In the genomic region with DNA sequence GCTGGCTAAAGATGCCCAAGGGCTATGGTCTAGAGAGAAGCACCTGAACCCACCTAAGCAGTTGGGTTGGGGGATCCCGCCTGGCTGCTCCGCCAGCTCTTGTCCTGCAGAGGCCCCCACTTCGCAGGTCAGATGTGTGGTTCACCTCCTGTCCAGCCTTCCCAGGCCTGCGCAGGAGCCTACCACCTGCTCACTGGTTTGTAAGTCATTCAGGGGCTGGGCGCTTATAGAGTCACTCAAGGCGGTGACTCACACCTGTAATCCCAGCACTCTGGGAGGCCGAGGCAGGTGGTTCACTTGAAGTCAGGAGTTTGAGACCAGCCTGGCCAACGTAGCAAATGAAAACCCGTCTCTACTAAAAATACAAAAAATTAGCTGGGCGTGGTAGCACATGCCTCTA, we compare ENCODE assay signal across 1 cellular context.
TF ChIP-seq lines count a peak whose summit lies in the region.

No MANE protein-coding gene starts in this region.

TF ChIP-seq in GM23338, 12 proteins besides CTCF, POLR2A, EP300 and RAD21 (continued from another document):
- no peak for TF ChIP-seq POLR2AphosphoS5 (IDR thresholded peaks at IDR 0.05; ENCODE audit: low read depth)
- no peak for TF ChIP-seq EZH2phosphoT487 (IDR thresholded peaks at IDR 0.05; ENCODE audit: unreplicated experiment)
